15 cellular contexts compared by ENCODE assay signal in genomic region chr11:16312242-16312641, GRCh38. TPM values are rescaled to one million over a fixed set of nuclear protein-coding genes. Genes with fewer than 3 reads are reported as not detected.
"Had no signal": no experiment of that assay in that cellular context is flagged by ENCODE, and none has a peak within 500 bp of the region (broad histone marks: within the 10 kb centered on the region; RNA-seq: fewer than 3 reads in every experiment).

No MANE protein-coding gene starts in this region.

- H3K9me3 ChIP-seq: gastroesophageal sphincter, heart right ventricle, lower lobe of right lung, prostate gland, spleen had no signal

- H3K4me1 ChIP-seq: gastroesophageal sphincter, lower lobe of right lung, prostate gland, spleen had no signal

- H3K36me3 ChIP-seq: cardiac muscle cell, gastroesophageal sphincter, heart right ventricle, lower lobe of right lung, prostate gland, spleen had no signal

- DNase-seq: activated CD4-positive, alpha-beta memory T cell treated with anti-CD3 and anti-CD28 coated beads, Interleukin-2, amount 10 ng/mL, durations not matched to agents 7 days and 5 days; activated CD4-positive, alpha-beta T cell treated with anti-CD3 and anti-CD28 coated beads for 36 hours; activated gamma-delta T cell; activated T-cell treated with anti-CD3 and anti-CD28 coated beads, Interleukin-2, amount 50 U/mL, for 48 hours; endodermal cell; heart right ventricle; left cardiac atrium; lower lobe of right lung; nephron progenitor cell; occipital lobe; spleen had no signal

- H3K27me3 ChIP-seq: gastroesophageal sphincter, heart right ventricle, spleen had no signal

- H3K27ac ChIP-seq: cardiac muscle cell, gastroesophageal sphincter, lower lobe of right lung, prostate gland, spleen had no signal

- H3K4me3 ChIP-seq: cardiac muscle cell, gastroesophageal sphincter, heart right ventricle, lower lobe of right lung, prostate gland, spleen had no signal

RNA-seq across cellular contexts. Expression of gene SOX6, which starts 44.1 kb away (rescaled TPM):
- total RNA-seq: activated CD4-positive, alpha-beta memory T cell treated with anti-CD3 and anti-CD28 coated beads, Interleukin-2, amount 10 ng/mL, durations not matched to agents 7 days and 5 days; activated naive CD4-positive, alpha-beta T cell treated with anti-CD3 and anti-CD28 coated beads, Interleukin-2, amount 50 U/mL, for 72 hours had no signal
